8 cellular contexts compared by ENCODE assay signal in genomic region chr9:136686794-136687711, GRCh38. TPM values are rescaled to one million over a fixed set of nuclear protein-coding genes. Genes with fewer than 3 reads are reported as not detected.
DNase-seq lines count a peak whose midpoint lies in the region; ATAC-seq, FAIRE-seq and TF ChIP-seq lines count a peak whose summit lies in the region.

TSS of gene AGPAT2 (minus strand) at chr9:136687457. CDS start at chr9:136687357, 100 bp downstream.

- H3K79me2 ChIP-seq in H1 (ENCODE audit: control insufficient read depth in 1 of 2, insufficient read depth in 2 of 2, low read length in 2 of 2): no peaks in the 10 kb centered on the region

- no peak within 1 kb of the TSS for H2AK5ac ChIP-seq in H1 (ENCODE audit: low read depth, low read length)

- no peak within 1 kb of the TSS for H3K27ac ChIP-seq in H1 (ENCODE audit: low read depth, low read length)

- peak within 1 kb of the TSS; percentile 87 for H3K18ac ChIP-seq in H1 (ENCODE audit: extremely low read depth, low read length)

- H3K9ac ChIP-seq in H1 (replicated peaks in 1 of 4; ENCODE audit: extremely low read depth in 1 of 4, low read depth in 3 of 4, low read length in 3 of 4): peak within 1 kb of the TSS in 2 of 4 experiments; percentile 20 to 40; a peak in 2 of 7 replicates

- no peak within 1 kb of the TSS for H3K14ac ChIP-seq in H1 (ENCODE audit: insufficient read length)

- no peak for TF ChIP-seq POLR2A in H1 (IDR thresholded peaks at IDR 0.05; ENCODE audit: control extremely low read depth in 1 of 2, low read depth in 2 of 2, low read length in 2 of 2)

- no peak within 1 kb of the TSS for H3K23ac ChIP-seq in H1 (ENCODE audit: insufficient read length)

- H2AFZ ChIP-seq in H1 (ENCODE audit: low read length): no peak within 1 kb of the TSS; the same call in 1 of the 2 replicates

- H3K56ac ChIP-seq in H1 (replicated peaks; ENCODE audit: insufficient read length, low read depth, low read length): no peak within 1 kb of the TSS

- CTCF ChIA-PET in activated CD8-positive, alpha-beta T cell treated with anti-CD3 and anti-CD28 coated beads, Interleukin-2, amount 10 ng/mL, durations not matched to agents 7 days and 5 days (lab: Charles Lee): interaction anchor here (1.0 to 4.0 kb wide), 4 partner anchors 9 to 41 kb away, joined by 3 to 19 read pairs (median 6); no protein-coding TSS in a partner anchor
- CTCF ChIA-PET in H1 (lab: Charles Lee; ENCODE audit: partially characterized antibody): interaction anchor here (0.5 to 12.8 kb wide), 6 partner anchors 10 to 202 kb away, joined by 3 to 125 read pairs (median 4); no protein-coding TSS in a partner anchor

- DNase-seq in GM10266 (ENCODE audit: extremely low spot score) (peak; percentile 98), NCI-H510A treated with DMSO at 0.1 percent for 48 hours (lab: John Stamatoyannopoulos, UW) (peak; percentile 60), H1 (ENCODE audit: low read depth in 1 of 2, low spot score in 2 of 2) (peak in 1 of 2 experiments; percentile 71), NCI-H1930 (lab: John Stamatoyannopoulos, UW) (no peak)
- DNase-seq in activated CD8-positive, alpha-beta T cell treated with anti-CD3 and anti-CD28 coated beads, Interleukin-2, amount 10 ng/mL, durations not matched to agents 7 days and 5 days: peak; percentile 83
- DNase-seq in stimulated activated CD8-positive, alpha-beta memory T cell treated with anti-CD3 and anti-CD28 coated beads, Interleukin-7, amount 100 ng/mL, for 4 hours (ENCODE audit: low read depth in 2 of 2): peak; percentile 24 to 61

- POLR2A ChIA-PET in activated CD8-positive, alpha-beta T cell treated with anti-CD3 and anti-CD28 coated beads, Interleukin-2, amount 10 ng/mL, durations not matched to agents 7 days and 5 days (lab: Charles Lee): interaction anchor here (0.7 to 1.1 kb wide), 4 partner anchors 9 to 154 kb away, joined by 3 to 5 read pairs (median 4); no protein-coding TSS in a partner anchor
- POLR2A ChIA-PET in H1 (lab: Charles Lee; ENCODE audit: partially characterized antibody): interaction anchor here (1.2 to 3.7 kb wide), 3 partner anchors 21 to 41 kb away, joined by 3 to 29 read pairs (median 8); no protein-coding TSS in a partner anchor

- TF ChIP-seq EP300 in H1 (IDR thresholded peaks at IDR 0.05; ENCODE audit: borderline replicate concordance in 1 of 2, low read depth in 2 of 2, low read length in 2 of 2): no peak

- peak within 1 kb of the TSS; percentile 54 for H4K5ac ChIP-seq in H1 (ENCODE audit: insufficient read length, low read depth, low read length)

- ATAC-seq in HG02763 (IDR thresholded peaks at IDR 0.05; ENCODE audit: unreplicated experiment): peak; percentile 62
- ATAC-seq in activated CD8-positive, alpha-beta T cell treated with anti-CD3 and anti-CD28 coated beads, Interleukin-2, amount 10 ng/mL, durations not matched to agents 7 days and 5 days: peak; percentile 87

- peak within 1 kb of the TSS; percentile 82 for H3K4me3 Mint-ChIP-seq in activated CD8-positive, alpha-beta T cell treated with anti-CD3 and anti-CD28 coated beads, Interleukin-2, amount 10 ng/mL, durations not matched to agents 7 days and 5 days

- TF ChIP-seq RAD21 in H1 (IDR thresholded peaks at IDR 0.05 in 1 of 2, conservative IDR thresholded peaks at IDR 0.05 in 1 of 2; ENCODE audit: low read depth in 2 of 2, low read length in 2 of 2): no peak

- peak within 1 kb of the TSS; percentile 80 for H3K27ac Mint-ChIP-seq in activated CD8-positive, alpha-beta T cell treated with anti-CD3 and anti-CD28 coated beads, Interleukin-2, amount 10 ng/mL, durations not matched to agents 7 days and 5 days

- TF ChIP-seq CTCF in GM10266 (IDR thresholded peaks at IDR 0.05; ENCODE audit: control insufficient read depth, insufficient read depth, low read depth, missing control alignments): no peak
- no peak for TF ChIP-seq CTCF in H1 (IDR thresholded peaks at IDR 0.05; ENCODE audit: control extremely low read depth in 1 of 3, insufficient read depth in 1 of 3, low read depth in 1 of 3, low read length in 3 of 3)

- H3K79me1 ChIP-seq in H1 (ENCODE audit: low read depth, low read length): peaks cover 6% of the 10 kb centered on the region

- H3K9me3 ChIP-seq in H1 (ENCODE audit: insufficient read depth in 2 of 2, low read depth in 1 of 2, low read length in 1 of 2) (no peaks in the 10 kb centered on the region), mononuclear cell (ENCODE audit: low read depth, low read length) (no peaks in the 10 kb centered on the region)

- peak within 1 kb of the TSS; percentile 48 to 81 for H3K4me2 ChIP-seq in H1 (ENCODE audit: insufficient read depth in 1 of 2, low read depth in 2 of 2, low read length in 2 of 2)

- H4K91ac ChIP-seq in H1 (replicated peaks; ENCODE audit: insufficient read length, low read length): peak within 1 kb of the TSS; percentile 98

- H3K36me3 Mint-ChIP-seq in activated CD8-positive, alpha-beta T cell treated with anti-CD3 and anti-CD28 coated beads, Interleukin-2, amount 10 ng/mL, durations not matched to agents 7 days and 5 days (ENCODE audit: low read depth): no peaks in the 10 kb centered on the region

- peak within 1 kb of the TSS; percentile 98; the same call in 1 of the 2 replicates for H2BK15ac ChIP-seq in H1 (ENCODE audit: low read length)

- H4K8ac ChIP-seq in H1 (ENCODE audit: extremely low read depth, insufficient read depth, low read length): peak within 1 kb of the TSS; percentile 87

- no peak for FAIRE-seq in H1 (lab: Jason Lieb, UNC)

- peak within 1 kb of the TSS; percentile 52; the same call in 1 of the 2 replicates for H2BK5ac ChIP-seq in H1 (ENCODE audit: low read depth, low read length)

- peaks cover 13% of the 10 kb centered on the region; the same call in 1 of the 2 replicates for H3K23me2 ChIP-seq in H1 (ENCODE audit: low read depth, low read length)

- no peak within 1 kb of the TSS for H2BK120ac ChIP-seq in H1 (replicated peaks; ENCODE audit: low read depth, low read length)

- peaks cover 6% of the 10 kb centered on the region for H3K27me3 Mint-ChIP-seq in activated CD8-positive, alpha-beta T cell treated with anti-CD3 and anti-CD28 coated beads, Interleukin-2, amount 10 ng/mL, durations not matched to agents 7 days and 5 days (ENCODE audit: low read depth)

- H3K4me1 Mint-ChIP-seq in activated CD8-positive, alpha-beta T cell treated with anti-CD3 and anti-CD28 coated beads, Interleukin-2, amount 10 ng/mL, durations not matched to agents 7 days and 5 days (ENCODE audit: low read depth): peaks cover 13% of the 10 kb centered on the region

- peaks cover 0 to 11% (median 5%) of the 10 kb centered on the region in 4 experiments; a peak in 4 of 7 replicates for H3K27me3 ChIP-seq in H1 (replicated peaks in 1 of 4; ENCODE audit: control insufficient read depth in 3 of 4, extremely low read depth in 1 of 4, insufficient read depth in 3 of 4, low read length in 3 of 4)
- H3K27me3 ChIP-seq in mononuclear cell (ENCODE audit: insufficient read depth, low read length): no peaks in the 10 kb centered on the region

- peaks cover 2 to 10% of the 10 kb centered on the region in 2 experiments for H4K20me1 ChIP-seq in H1 (replicated peaks in 1 of 2; ENCODE audit: control insufficient read depth in 1 of 2, insufficient read depth in 2 of 2, low read length in 2 of 2)

- peak within 1 kb of the TSS; percentile 78 for H3K4ac ChIP-seq in H1 (replicated peaks; ENCODE audit: insufficient read length, low read depth, low read length)

- H3K9me3 Mint-ChIP-seq in activated CD8-positive, alpha-beta T cell treated with anti-CD3 and anti-CD28 coated beads, Interleukin-2, amount 10 ng/mL, durations not matched to agents 7 days and 5 days (ENCODE audit: insufficient read depth): no peaks in the 10 kb centered on the region

- H2BK20ac ChIP-seq in H1 (ENCODE audit: low read length): no peak within 1 kb of the TSS; the same call in 1 of the 2 replicates

- no peaks in the 10 kb centered on the region for H3K36me3 ChIP-seq in H1 (ENCODE audit: control insufficient read depth in 2 of 4, insufficient read depth in 4 of 4, low read length in 3 of 4)

- WGBS in H1 (ENCODE audit: extremely low coverage in 1 of 2, insufficient coverage in 1 of 2, insufficient read length in 1 of 2, insufficient replicate concordance in 2 of 2, low coverage in 1 of 2, low lambda C conversion rate in 2 of 2, missing lambda C conversion rate in 1 of 2), 2 experiments: 0% methylated on average over 31 of the region's 106 CpGs; no CpG with 5 or more reads in 1 of the 2 experiments

- H3K4me3 ChIP-seq in H1 (ENCODE audit: extremely low read depth in 1 of 4, insufficient read depth in 2 of 4, low read depth in 3 of 4, low read length in 4 of 4) (peak within 1 kb of the TSS; percentile 56 to 85 (median 64)), mononuclear cell (ENCODE audit: low read length) (peak within 1 kb of the TSS; percentile 56)

- peak within 1 kb of the TSS; percentile 39; the same call in 1 of the 2 replicates for H2BK12ac ChIP-seq in H1 (ENCODE audit: low read depth, low read length)

- peaks cover 0 to 31% (median 18%) of the 10 kb centered on the region in 4 experiments; a peak in 5 of 7 replicates for H3K4me1 ChIP-seq in H1 (replicated peaks in 1 of 4; ENCODE audit: control insufficient read depth in 3 of 4, insufficient read depth in 4 of 4, low read length in 3 of 4)
- peaks cover 26% of the 10 kb centered on the region for H3K4me1 ChIP-seq in mononuclear cell (ENCODE audit: insufficient read depth, low read length)

TF ChIP-seq in H1, 55 proteins besides CTCF, POLR2A, EP300 and RAD21 (continues in another document):
- TF ChIP-seq SP4 (IDR thresholded peaks at IDR 0.05; ENCODE audit: low read length) (no peak), EZH2 (IDR thresholded peaks at IDR 0.05; ENCODE audit: low read depth, low read length, severe bottlenecking) (peak; percentile 12), KDM4A (IDR thresholded peaks at IDR 0.05; ENCODE audit: low read depth, low read length, severe bottlenecking) (peak; percentile 59), SIRT6 (IDR thresholded peaks at IDR 0.05; ENCODE audit: low read length) (no peak), BRCA1 (IDR thresholded peaks at IDR 0.05; ENCODE audit: low read depth, low read length) (no peak), CEBPB (IDR thresholded peaks at IDR 0.05; ENCODE audit: low read depth, low read length) (no peak), SIX5 (IDR thresholded peaks at IDR 0.05; ENCODE audit: low read depth, low read length) (no peak)

RNA-seq across cellular contexts. Expression of gene AGPAT2, which starts in this region (rescaled TPM):
- 10 to 100 TPM; 32.7 to 33.7 TPM for total RNA-seq in activated CD8-positive, alpha-beta T cell treated with anti-CD3 and anti-CD28 coated beads, Interleukin-2, amount 10 ng/mL, durations not matched to agents 7 days and 5 days
- 30.5 and 31.6 TPM in 2 replicates for total RNA-seq in H1 (2021; fragmentation: NEBNext Ultra II Directional; extraction: Animal tissue kit (Norgen Biotek cat#: 25700))
- polyA plus RNA-seq in H1 (2011; rRNA removed): 37.6 and 52.1 TPM in 2 replicates
- polyA plus RNA-seq in H1 (2011; cell fraction: cytosol; rRNA removed): 36.0 TPM
- polyA plus RNA-seq in H1 (2011; cell fraction: nucleus; rRNA removed): 44.9 TPM
- 16.4 to 27.5 TPM (median 25.2 TPM) in 4 replicates for polyA plus RNA-seq in H1 (2012, experiment 1 of 2)
- polyA plus RNA-seq in H1 (2012, experiment 2 of 2): 26.0 TPM
- 32.4 TPM for polyA plus RNA-seq in H1 (2013, experiment 1 of 2)
- 37.1 TPM for polyA plus RNA-seq in H1 (2013, experiment 2 of 2)
- polyA minus RNA-seq in H1 (2011; rRNA and poly(A)+ RNA removed): 9.3 and 15.5 TPM in 2 replicates
- 19.5 TPM for polyA minus RNA-seq in H1 (2011; cell fraction: cytosol; rRNA and poly(A)+ RNA removed)
- 12.9 TPM for polyA minus RNA-seq in H1 (2011; cell fraction: nucleus; rRNA and poly(A)+ RNA removed)
- 18.7 TPM for total RNA-seq in mononuclear cell

Comparison
In these comparisons a context has a peak if more than half of its experiments do, and no peak if none do; other contexts are left out.
1. DNase-seq: peak in GM10266 (single experiment), NCI-H510A treated with DMSO at 0.1 percent for 48 hours (single experiment), activated CD8-positive, alpha-beta T cell treated with anti-CD3 and anti-CD28 coated beads, Interleukin-2, amount 10 ng/mL, durations not matched to agents 7 days and 5 days (single experiment) and stimulated activated CD8-positive, alpha-beta memory T cell treated with anti-CD3 and anti-CD28 coated beads, Interleukin-7, amount 100 ng/mL, for 4 hours (2 of 2); none in NCI-H1930 (0 of 2).